ENCODE assay signal across 8 cellular contexts in the genomic region with DNA sequence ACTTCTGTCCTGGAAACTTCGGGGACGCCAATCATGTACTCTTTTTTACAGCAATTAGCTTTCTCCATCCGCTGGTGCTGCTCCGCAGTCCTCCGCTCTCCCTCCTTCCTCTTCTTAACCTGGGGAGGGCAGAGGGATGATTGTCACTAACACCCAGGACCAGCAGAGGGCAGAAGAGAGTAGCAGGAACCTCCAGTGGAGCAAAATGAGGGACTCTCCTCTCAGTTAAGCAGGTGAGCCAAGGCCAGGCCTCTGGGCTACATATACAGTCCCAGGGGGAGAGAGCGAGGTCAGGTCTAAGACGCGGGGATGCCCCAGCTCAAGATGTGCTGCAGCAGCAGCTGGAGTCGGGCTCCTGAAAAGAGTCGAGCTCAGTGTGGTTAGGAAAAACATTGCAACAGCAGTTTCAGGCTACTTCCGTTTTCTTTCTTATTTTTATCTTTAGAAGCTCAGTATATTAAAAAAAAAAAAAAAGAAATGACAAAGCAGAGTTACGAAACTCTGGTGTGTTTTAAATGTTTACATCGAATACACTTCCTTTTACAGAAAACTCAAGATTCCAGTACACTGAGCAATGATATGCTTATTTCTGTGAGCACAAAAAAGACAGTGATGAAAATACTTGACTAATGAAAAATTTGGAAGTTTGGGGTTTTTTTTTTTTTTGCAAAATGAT. TPM values are rescaled to one million over a fixed set of nuclear protein-coding genes. Genes with fewer than 3 reads are reported as not detected.
DNase-seq lines count a peak whose midpoint lies in the region; ATAC-seq, FAIRE-seq and TF ChIP-seq lines count a peak whose summit lies in the region.

No MANE protein-coding gene starts in this region.

- H3K4me2 ChIP-seq in astrocyte (ENCODE audit: low read length) (peak overlapping the region; percentile 25), skeletal muscle satellite cell (ENCODE audit: low read length) (peak overlapping the region; percentile 77)

- H3K27ac ChIP-seq in astrocyte (ENCODE audit: low read depth, low read length): no peak overlapping the region

- H3K27me3 ChIP-seq in astrocyte (ENCODE audit: insufficient read depth, low read length): no peaks in the 10 kb centered on the region
- no peaks in the 10 kb centered on the region for H3K27me3 ChIP-seq in skeletal muscle satellite cell (ENCODE audit: control insufficient read depth, insufficient read depth, low read length)

- H3K4me1 Mint-ChIP-seq in astrocyte (ENCODE audit: low read depth, unreplicated experiment): peaks cover 15% of the 10 kb centered on the region

- H4K20me1 ChIP-seq in astrocyte (ENCODE audit: insufficient read depth, low read length): no peaks in the 10 kb centered on the region

- FAIRE-seq in astrocyte (lab: Jason Lieb, UNC): no peak

- ATAC-seq in GM18517 (IDR thresholded peaks at IDR 0.05; ENCODE audit: unreplicated experiment) (peak; percentile 100), HG03025 (IDR thresholded peaks at IDR 0.05; ENCODE audit: low FRiP score, unreplicated experiment) (peak; percentile 99)

- H3K9me3 ChIP-seq in astrocyte (ENCODE audit: insufficient read depth, low read depth, low read length) (no peaks in the 10 kb centered on the region), skeletal muscle satellite cell (replicated peaks; ENCODE audit: low read length) (no peaks in the 10 kb centered on the region)

- no peak overlapping the region for H3K4me3 Mint-ChIP-seq in astrocyte (ENCODE audit: unreplicated experiment)

- DNase-seq in 8988T (peak; percentile 66), NCI-H2029 (lab: John Stamatoyannopoulos, UW) (peak; percentile 38), T-helper 22 cell (ENCODE audit: low read depth) (peak; percentile 53), astrocyte (ENCODE audit: low read depth) (peak; percentile 27), hypothalamus (lab: John Stamatoyannopoulos, UW) (peak in 48 of 51 donors; percentile 14 to 88 (median 50))

- H3K4me1 ChIP-seq in astrocyte (ENCODE audit: insufficient read depth, low read length) (no peaks in the 10 kb centered on the region), skeletal muscle satellite cell (ENCODE audit: control insufficient read depth, insufficient read depth, low read length) (peaks cover 4% of the 10 kb centered on the region)

- TF ChIP-seq CTCF in astrocyte (IDR thresholded peaks at IDR 0.05; ENCODE audit: insufficient read depth, low read depth, low read length): peak; percentile 65

- H3K27ac Mint-ChIP-seq in astrocyte (ENCODE audit: unreplicated experiment): no peak overlapping the region

- peaks cover 3% of the 10 kb centered on the region for H3K27me3 Mint-ChIP-seq in astrocyte (ENCODE audit: low read depth, unreplicated experiment)

- H3K9me3 Mint-ChIP-seq in astrocyte (ENCODE audit: unreplicated experiment): peaks cover 4% of the 10 kb centered on the region

- H3K4me3 ChIP-seq in astrocyte (ENCODE audit: insufficient read depth, low read depth, low read length) (no peak overlapping the region), skeletal muscle satellite cell (ENCODE audit: low read length) (peak overlapping the region; percentile 27)

- H3K36me3 ChIP-seq in astrocyte (ENCODE audit: insufficient read depth, low read length) (no peaks in the 10 kb centered on the region), skeletal muscle satellite cell (ENCODE audit: insufficient read depth, low read length) (no peaks in the 10 kb centered on the region)

- H3K79me2 ChIP-seq in astrocyte (ENCODE audit: insufficient read depth, low read length): no peaks in the 10 kb centered on the region

- no peaks in the 10 kb centered on the region for H3K36me3 Mint-ChIP-seq in astrocyte (ENCODE audit: low read depth, unreplicated experiment)

- H2AFZ ChIP-seq in astrocyte (ENCODE audit: low read depth, low read length): no peak overlapping the region

- no peak overlapping the region for H3K9ac ChIP-seq in astrocyte (ENCODE audit: low read length)
- H3K9ac ChIP-seq in skeletal muscle satellite cell (ENCODE audit: low read depth, low read length): no peak overlapping the region

RNA-seq across cellular contexts. Expression of gene NLRP3, which starts 25.7 kb away (rescaled TPM):
- 0.09 and 0.12 TPM in 2 replicates for total RNA-seq in astrocyte
- total RNA-seq in skeletal muscle satellite cell (2012; rRNA removed): not detected in 2 replicates

RNA-seq across cellular contexts. Expression of gene ZNF496, which starts 58.6 kb away (rescaled TPM):
- total RNA-seq in astrocyte: 30.3 and 30.5 TPM in 2 replicates
- total RNA-seq in skeletal muscle satellite cell (2012; rRNA removed): 11.9 and 12.9 TPM in 2 replicates
